ENCODE assay signal across 9 cellular contexts in genomic region chr7:95718556-95719410, GRCh38. TPM values are rescaled to one million over a fixed set of nuclear protein-coding genes. Genes with fewer than 3 reads are reported as not detected.
A peak's percentile ranks its signal among the peaks of the same experiment; 100 is the strongest.
DNase-seq lines count a peak whose midpoint lies in the region; ATAC-seq and TF ChIP-seq lines count a peak whose summit lies in the region.
"Had no signal": no experiment of that assay in that cellular context is flagged by ENCODE, and none has a peak within 500 bp of the region (broad histone marks: within the 10 kb centered on the region; RNA-seq: fewer than 3 reads in every experiment).

No MANE protein-coding gene starts in this region.

- no peak overlapping the region for H3K4me3 Mint-ChIP-seq in osteocyte (ENCODE audit: unreplicated experiment)
- H3K4me3 Mint-ChIP-seq: central memory CD8-positive, alpha-beta T cell had no signal

- peak; percentile 27 for TF ChIP-seq CTCF in GM12864 (IDR thresholded peaks at IDR 0.05; ENCODE audit: low read depth, low read length, missing control alignments)
- TF ChIP-seq CTCF in body of pancreas (IDR thresholded peaks at IDR 0.05), result peak in 5 of 7 experiments; percentile 10 to 43 (median 39)
- TF ChIP-seq CTCF in osteocyte (IDR thresholded peaks at IDR 0.05), result peak; percentile 70

- TF ChIP-seq POLR2A in body of pancreas (IDR thresholded peaks at IDR 0.05), result no peak

- no peaks in the 10 kb centered on the region for H3K36me3 Mint-ChIP-seq in osteocyte (ENCODE audit: unreplicated experiment)

- intact Hi-C loops in body of pancreas (cut with DNase I), result no loop called here

- no peaks in the 10 kb centered on the region for H3K27me3 ChIP-seq in body of pancreas

- H3K9me3 ChIP-seq in body of pancreas, result no peaks in the 10 kb centered on the region

- no peak overlapping the region for H3K4me3 ChIP-seq in GM12864 (ENCODE audit: low read depth, low read length)
- no peak overlapping the region for H3K4me3 ChIP-seq in body of pancreas

- no peak overlapping the region for H3K27ac ChIP-seq in body of pancreas

- WGBS in body of pancreas, 2 donors, result 45 to 47% methylated on average over 6 of the region's 6 CpGs

- DNase-seq in GM12864 (ENCODE audit: low read depth), result no peak
- peak in 2 of 3 experiments; percentile 2 to 79 for DNase-seq in NCI-H1417 (lab: John Stamatoyannopoulos, UW)
- no peak for DNase-seq in body of pancreas
- DNase-seq in osteocyte (ENCODE audit: extremely low spot score, unreplicated experiment), result no peak
- no peak for DNase-seq in effector CD4-positive, alpha-beta T cell
- no peak for DNase-seq in epidermal melanocyte (ENCODE audit: insufficient read length, low spot score)

- peaks cover 2% of the 10 kb centered on the region for H3K4me1 Mint-ChIP-seq in osteocyte (ENCODE audit: unreplicated experiment)
- H3K4me1 Mint-ChIP-seq: central memory CD8-positive, alpha-beta T cell had no signal

- no peaks in the 10 kb centered on the region for H3K4me1 ChIP-seq in body of pancreas

- peaks cover 7% of the 10 kb centered on the region for H3K27me3 Mint-ChIP-seq in osteocyte (ENCODE audit: unreplicated experiment)
- H3K27me3 Mint-ChIP-seq: central memory CD8-positive, alpha-beta T cell had no signal

- no peak for ATAC-seq in body of pancreas
- no peak for ATAC-seq in HG02642 (IDR thresholded peaks at IDR 0.05; ENCODE audit: poor library complexity, unreplicated experiment)
- ATAC-seq in HG02571 (IDR thresholded peaks at IDR 0.05; ENCODE audit: unreplicated experiment), result no peak

- H3K27ac Mint-ChIP-seq in osteocyte (ENCODE audit: unreplicated experiment), result no peak overlapping the region

- no peaks in the 10 kb centered on the region for H3K36me3 ChIP-seq in body of pancreas (replicated peaks in 1 of 2; ENCODE audit: insufficient read depth in 1 of 2, low read depth in 2 of 2)

- no peaks in the 10 kb centered on the region for H3K9me3 Mint-ChIP-seq in osteocyte (ENCODE audit: unreplicated experiment)
- H3K9me3 Mint-ChIP-seq: central memory CD8-positive, alpha-beta T cell had no signal

RNA-seq across cellular contexts. Expression of gene DYNC1I1, which starts 53.6 kb away (rescaled TPM):
- 1 to 10 TPM; 1.3 to 4.2 TPM for total RNA-seq in body of pancreas
- 43.3 and 43.4 TPM in 2 replicates for total RNA-seq in osteocyte

Comparison
In these comparisons a context has a peak if more than half of its experiments do, and no peak if none do; other contexts are left out.
1. DNase-seq: peak in NCI-H1417 (2 of 3); none in GM12864 (single experiment), body of pancreas (0 of 4), osteocyte (single experiment), effector CD4-positive, alpha-beta T cell (single experiment) and epidermal melanocyte (single experiment).
2. Peak in every context shown above with its lines, with median percentiles within 50 percentile points of each other: CTCF ChIP-seq.